Comparison of ENCODE assay signal across 1 cellular context in genomic region chr2:36170805-36171204, GRCh38.
TF ChIP-seq lines count a peak whose summit lies in the region.

No MANE protein-coding gene starts in this region.

TF ChIP-seq in WTC11, 78 proteins besides CTCF, POLR2A, EP300 and RAD21 (continued from another document):
- TF ChIP-seq TP53 (CRISPR knock-in tag; IDR thresholded peaks at IDR 0.05) (no peak), ZNF138 (CRISPR knock-in tag; conservative IDR thresholded peaks at IDR 0.05) (no peak), ZNF317 (CRISPR knock-in tag; IDR thresholded peaks at IDR 0.05; ENCODE audit: borderline replicate concordance, low read depth) (no peak), TEAD1 (CRISPR knock-in tag; IDR thresholded peaks at IDR 0.05) (no peak)
- TF ChIP-seq, protein P1, sequence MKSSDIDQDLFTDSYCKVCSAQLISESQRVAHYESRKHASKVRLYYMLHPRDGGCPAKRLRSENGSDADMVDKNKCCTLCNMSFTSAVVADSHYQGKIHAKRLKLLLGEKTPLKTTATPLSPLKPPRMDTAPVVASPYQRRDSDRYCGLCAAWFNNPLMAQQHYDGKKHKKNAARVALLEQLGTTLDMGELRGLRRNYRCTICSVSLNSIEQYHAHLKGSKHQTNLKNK (CRISPR knock-in tag; IDR thresholded peaks at IDR 0.05): no peak
